ENCODE assay signal across 8 cellular contexts in genomic region chr22:49918911-49919881, GRCh38. TPM values are rescaled to one million over a fixed set of nuclear protein-coding genes. Genes with fewer than 3 reads are reported as not detected.
DNase-seq lines count a peak whose midpoint lies in the region; ATAC-seq and TF ChIP-seq lines count a peak whose summit lies in the region.

No MANE protein-coding gene starts in this region.

- H3K9me3 ChIP-seq in PC-9 (ENCODE audit: insufficient read depth, low read depth) (no peaks in the 10 kb centered on the region), fibroblast of lung (ENCODE audit: control insufficient read depth, insufficient read depth, low read depth, low read length) (no peaks in the 10 kb centered on the region)

- H3K27me3 ChIP-seq in PC-9 (ENCODE audit: insufficient read depth, low read depth) (no peaks in the 10 kb centered on the region), fibroblast of lung (ENCODE audit: control insufficient read depth, insufficient read depth, low read length) (no peaks in the 10 kb centered on the region), rectal smooth muscle tissue (ENCODE audit: control insufficient read depth, insufficient read depth, low read length) (no peaks in the 10 kb centered on the region)

- H3F3A ChIP-seq in PC-9 (ENCODE audit: insufficient read depth, low read depth): peaks cover 10% of the 10 kb centered on the region; the same call in 1 of the 2 replicates

- H3K9ac ChIP-seq in fibroblast of lung (ENCODE audit: insufficient read depth, low read length) (peak overlapping the region; percentile 78), rectal smooth muscle tissue (ENCODE audit: low read length) (no peak overlapping the region)

- no peaks in the 10 kb centered on the region for H3K9me2 ChIP-seq in PC-9 (ENCODE audit: insufficient read depth)

- H3K4me1 ChIP-seq in PC-9 (replicated peaks; ENCODE audit: insufficient read depth): peaks cover 17% of the 10 kb centered on the region
- H3K4me1 ChIP-seq in fibroblast of lung (ENCODE audit: control insufficient read depth, extremely low read depth, insufficient read depth, low read length): peaks cover 5% of the 10 kb centered on the region
- H3K4me1 ChIP-seq in rectal smooth muscle tissue (ENCODE audit: control insufficient read depth, insufficient read depth, low read length): peaks cover 5% of the 10 kb centered on the region

- no peaks in the 10 kb centered on the region for H3K36me3 ChIP-seq in PC-9 (ENCODE audit: low read depth)
- H3K36me3 ChIP-seq in fibroblast of lung (ENCODE audit: control insufficient read depth, insufficient read depth, low read length): peaks cover 9% of the 10 kb centered on the region
- H3K36me3 ChIP-seq in rectal smooth muscle tissue (ENCODE audit: control insufficient read depth, insufficient read depth, low read length): peaks cover 7% of the 10 kb centered on the region

- POLR2A ChIA-PET in PC-9 (lab: Charles Lee; ENCODE audit: unreplicated experiment): interaction anchor here (0.6 to 0.7 kb wide), 2 partner anchors 39 to 1401 kb away, joined by 4 to 5 read pairs; no protein-coding TSS in a partner anchor

- no TSS peak for BruUV-seq in PC-9 (replicated peaks; lab: Mats Ljungman, UMichigan)

- H3K27ac ChIP-seq in PC-9: no peak overlapping the region
- H3K27ac ChIP-seq in fibroblast of lung (ENCODE audit: insufficient read depth, low read length): peak overlapping the region; percentile 39
- no peak overlapping the region for H3K27ac ChIP-seq in rectal smooth muscle tissue (ENCODE audit: low read depth, low read length)

- CTCF ChIA-PET in PC-9 (lab: Charles Lee): no interaction called here

- ATAC-seq in GM18858 (IDR thresholded peaks at IDR 0.05; ENCODE audit: unreplicated experiment) (no peak), HG03095 (IDR thresholded peaks at IDR 0.05; ENCODE audit: unreplicated experiment) (no peak)

- H4K20me1 ChIP-seq in PC-9 (ENCODE audit: insufficient read depth) (no peaks in the 10 kb centered on the region), fibroblast of lung (ENCODE audit: control insufficient read depth, extremely low read depth, insufficient read depth, low read length) (no peaks in the 10 kb centered on the region)

- peak overlapping the region; percentile 93 for H3K4me2 ChIP-seq in PC-9
- H3K4me2 ChIP-seq in fibroblast of lung (ENCODE audit: extremely low read depth, insufficient read depth, low read length): peak overlapping the region; percentile 97

- intact Hi-C loops in PC-9 (cut with micrococcal nuclease; ENCODE audit: unreplicated experiment): loop anchor here (2.0 kb wide), 1 partner anchor 152 kb away; no protein-coding TSS in a partner anchor

- no peak for TF ChIP-seq CTCF in GM12875 (IDR thresholded peaks at IDR 0.05; ENCODE audit: borderline replicate concordance, insufficient read depth, low read depth, low read length)
- no peak for TF ChIP-seq CTCF in PC-9 (conservative IDR thresholded peaks at IDR 0.05)
- TF ChIP-seq CTCF in fibroblast of lung (conservative IDR thresholded peaks at IDR 0.05 in 1 of 2, IDR thresholded peaks at IDR 0.05 in 1 of 2; ENCODE audit: low read depth in 1 of 2, low read length in 2 of 2): no peak

- H2AFZ ChIP-seq in PC-9 (peak overlapping the region; percentile 77), fibroblast of lung (ENCODE audit: low read length) (peak overlapping the region; percentile 53)

- no peak for DNase-seq in PC-9
- DNase-seq in fibroblast of lung (ENCODE audit: low read depth in 2 of 2): no peak
- DNase-seq in NOMO-1 treated with dmso at 0.1 percent for 144 hours (lab: John Stamatoyannopoulos, UW; ENCODE audit: unreplicated experiment): no peak
- no peak for DNase-seq in H4 (ENCODE audit: low spot score)

- peak overlapping the region; percentile 80 for H3K4me3 ChIP-seq in GM12875 (ENCODE audit: low read depth, low read length)
- H3K4me3 ChIP-seq in PC-9: peak overlapping the region; percentile 82
- H3K4me3 ChIP-seq in fibroblast of lung (replicated peaks in 1 of 4; ENCODE audit: control extremely low read depth in 1 of 4, insufficient read depth in 1 of 4, low read depth in 3 of 4, low read length in 4 of 4): peak overlapping the region; percentile 57 to 89 (median 70)
- H3K4me3 ChIP-seq in rectal smooth muscle tissue (ENCODE audit: low read length): peak overlapping the region; percentile 76

- H3K79me2 ChIP-seq in PC-9 (ENCODE audit: low read depth) (peaks cover 21% of the 10 kb centered on the region), fibroblast of lung (ENCODE audit: control insufficient read depth, insufficient read depth, low read length) (peaks cover 6% of the 10 kb centered on the region)

RNA-seq across cellular contexts. Expression of gene CRELD2, which starts 0.8 kb away (rescaled TPM):
- 30.7 and 34.1 TPM in 2 replicates for total RNA-seq in PC-9 (2021)
- 41.3 and 56.6 TPM in 2 replicates for total RNA-seq in fibroblast of lung
- polyA plus RNA-seq in fibroblast of lung: 45.3 and 50.9 TPM in 2 replicates
- 55.8 and 68.2 TPM in 2 replicates for polyA plus RNA-seq in fibroblast of lung (2012)
- 6.0 and 12.3 TPM in 2 replicates for polyA minus RNA-seq in fibroblast of lung (ENCODE audit: low replicate concordance)
- total RNA-seq in H4 (2014; rRNA removed; shearing (Covaris generic)): 95.9 and 113 TPM in 2 replicates

RNA-seq across cellular contexts. Expression of gene ALG12, which starts 1.0 kb away (rescaled TPM):
- 16.8 and 19.2 TPM in 2 replicates for total RNA-seq in PC-9 (2021)
- 19.0 and 21.3 TPM in 2 replicates for total RNA-seq in fibroblast of lung
- polyA plus RNA-seq in fibroblast of lung: 9.6 and 10.5 TPM in 2 replicates
- polyA plus RNA-seq in fibroblast of lung (2012): 16.4 and 16.8 TPM in 2 replicates
- polyA minus RNA-seq in fibroblast of lung (ENCODE audit: low replicate concordance): 18.8 and 19.1 TPM in 2 replicates
- total RNA-seq in H4 (2014; rRNA removed; shearing (Covaris generic)): 13.9 and 22.3 TPM in 2 replicates

RNA-seq across cellular contexts. Expression of gene PIM3, which starts 41.4 kb away (rescaled TPM):
- total RNA-seq in PC-9 (2021) (67.0 and 84.8 TPM in 2 replicates), fibroblast of lung (40.1 and 47.7 TPM in 2 replicates)
- 6.8 and 8.0 TPM in 2 replicates for polyA plus RNA-seq in fibroblast of lung
- 14.3 and 19.7 TPM in 2 replicates for polyA plus RNA-seq in fibroblast of lung (2012)
- 4.2 and 8.5 TPM in 2 replicates for polyA minus RNA-seq in fibroblast of lung (ENCODE audit: low replicate concordance)
- 18.6 and 30.3 TPM in 2 replicates for total RNA-seq in H4 (2014; rRNA removed; shearing (Covaris generic))
